Comparison of ENCODE assay signal across 26 cellular contexts in the genomic region with DNA sequence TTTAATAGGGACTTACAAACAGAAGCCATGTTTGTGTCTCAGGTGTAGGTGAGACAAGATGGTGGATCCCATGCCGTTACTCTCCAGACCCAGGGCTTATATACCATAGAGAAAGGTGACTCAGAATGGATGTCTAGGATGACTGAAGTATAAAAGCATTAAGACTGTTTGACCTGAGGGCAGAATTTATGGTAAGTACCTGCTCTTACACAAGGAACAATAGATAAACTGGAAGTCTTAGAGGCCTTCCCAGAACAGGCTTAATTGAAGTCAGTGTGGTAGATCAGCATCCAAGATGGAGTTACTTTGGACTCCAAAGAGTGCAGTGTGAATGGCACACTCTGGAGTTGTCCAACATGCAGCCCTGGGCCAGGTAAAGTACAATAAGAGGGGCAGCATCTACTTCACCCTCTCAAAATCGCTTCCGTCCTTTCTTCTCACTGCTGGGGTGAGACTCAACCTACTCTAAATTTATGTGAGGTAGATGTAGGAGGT.
"Had no signal": no experiment of that assay in that cellular context is flagged by ENCODE, and none has a peak within 500 bp of the region (broad histone marks: within the 10 kb centered on the region; RNA-seq: fewer than 3 reads in every experiment).

No MANE protein-coding gene starts in this region.

- H3K27me3 ChIP-seq: gastrocnemius medialis, testis, transverse colon had no signal

- H3K4me1 Mint-ChIP-seq: activated CD4-positive, alpha-beta memory T cell treated with anti-CD3 and anti-CD28 coated beads, Interleukin-2, amount 10 ng/mL, durations not matched to agents 7 days and 5 days; activated CD4-positive, alpha-beta T cell treated with anti-CD3 and anti-CD28 coated beads, Interleukin-2, amount 10 ng/mL, durations not matched to agents 7 days and 5 days; central memory CD8-positive, alpha-beta T cell; nephron had no signal

- DNase-seq: activated CD4-positive, alpha-beta memory T cell treated with anti-CD3 and anti-CD28 coated beads, Interleukin-2, amount 10 ng/mL, durations not matched to agents 7 days and 5 days; activated CD4-positive, alpha-beta T cell treated with anti-CD3 and anti-CD28 coated beads for 1 hour; activated CD4-positive, alpha-beta T cell treated with anti-CD3 and anti-CD28 coated beads, Interleukin-2, amount 10 ng/mL, durations not matched to agents 7 days and 5 days; activated CD8-positive, alpha-beta memory T cell treated with anti-CD3 and anti-CD28 coated beads, Interleukin-2, amount 50 U/mL, for 48 hours; activated gamma-delta T cell; activated naive CD4-positive, alpha-beta T cell treated with anti-CD3 and anti-CD28 coated beads, Interleukin-2, amount 50 U/mL, for 16 hours; activated T-cell treated with anti-CD3 and anti-CD28 coated beads, Interleukin-2, amount 50 U/mL, for 24 hours; amniotic stem cell; effector CD4-positive, alpha-beta T cell; gastrocnemius medialis; glutamatergic neuron; left ventricle myocardium inferior; mucosa of descending colon; posterior cingulate gyrus; right cardiac atrium; stimulated activated CD4-positive, alpha-beta T cell treated with anti-CD3 and anti-CD28 coated beads, Interleukin-15, amount 100 ng/mL, for 24 hours; stimulated activated CD4-positive, alpha-beta T cell treated with anti-CD3 and anti-CD28 coated beads, Interleukin-2, amount 100 ng/mL, for 24 hours; stimulated activated naive CD4-positive, alpha-beta T cell; T1000; testis; transverse colon had no signal

- H3K9me3 ChIP-seq: gastrocnemius medialis, testis had no signal

- H3K36me3 ChIP-seq: gastrocnemius medialis, left ventricle myocardium inferior, transverse colon had no signal

- H3K9me3 Mint-ChIP-seq: activated CD4-positive, alpha-beta T cell treated with anti-CD3 and anti-CD28 coated beads, Interleukin-2, amount 10 ng/mL, durations not matched to agents 7 days and 5 days; T-helper 1 cell treated with Interleukin-12 subunit alpha and Interleukin-12 subunit beta and Interleukin-4 antibody, amounts not matched to agents 30 μg/mL and 1 μg/mL, for 36 hours had no signal

- ATAC-seq: gastrocnemius medialis, mucosa of descending colon, right cardiac atrium had no signal

- H3K27ac Mint-ChIP-seq: activated CD4-positive, alpha-beta memory T cell treated with anti-CD3 and anti-CD28 coated beads, Interleukin-2, amount 10 ng/mL, durations not matched to agents 7 days and 5 days; activated CD4-positive, alpha-beta T cell treated with anti-CD3 and anti-CD28 coated beads, Interleukin-2, amount 10 ng/mL, durations not matched to agents 7 days and 5 days; activated T-cell treated with anti-CD3 and anti-CD28 coated beads, Interleukin-2, amount 50 U/mL, for 24 hours; dendritic cell treated with granulocyte-macrophage colony-stimulating factor and Interleukin-4, amounts not matched to agents 40 ng/mL and 50 ng/mL, for 4 days; nephron; T-helper 1 cell treated with Interleukin-12 subunit alpha and Interleukin-12 subunit beta and Interleukin-4 antibody, amounts not matched to agents 30 μg/mL and 1 μg/mL, for 36 hours had no signal

- H3K27ac ChIP-seq: gastrocnemius medialis, left ventricle myocardium inferior, testis, transverse colon had no signal

- H3K4me3 ChIP-seq: gastrocnemius medialis, left ventricle myocardium inferior, lung, mucosa of descending colon, testis, transverse colon had no signal

- H3K4me1 ChIP-seq: gastrocnemius medialis, left ventricle myocardium inferior, testis, transverse colon had no signal

- H3K27me3 Mint-ChIP-seq: activated CD4-positive, alpha-beta memory T cell treated with anti-CD3 and anti-CD28 coated beads, Interleukin-2, amount 10 ng/mL, durations not matched to agents 7 days and 5 days; activated CD4-positive, alpha-beta T cell treated with anti-CD3 and anti-CD28 coated beads, Interleukin-2, amount 10 ng/mL, durations not matched to agents 7 days and 5 days; activated T-cell treated with anti-CD3 and anti-CD28 coated beads, Interleukin-2, amount 50 U/mL, for 24 hours; central memory CD8-positive, alpha-beta T cell; dendritic cell treated with granulocyte-macrophage colony-stimulating factor and Interleukin-4, amounts not matched to agents 40 ng/mL and 50 ng/mL, for 4 days had no signal

- H3K4me3 Mint-ChIP-seq: activated CD4-positive, alpha-beta memory T cell treated with anti-CD3 and anti-CD28 coated beads, Interleukin-2, amount 10 ng/mL, durations not matched to agents 7 days and 5 days; activated CD4-positive, alpha-beta T cell treated with anti-CD3 and anti-CD28 coated beads, Interleukin-2, amount 10 ng/mL, durations not matched to agents 7 days and 5 days; activated T-cell treated with anti-CD3 and anti-CD28 coated beads, Interleukin-2, amount 50 U/mL, for 24 hours; central memory CD8-positive, alpha-beta T cell; dendritic cell treated with granulocyte-macrophage colony-stimulating factor and Interleukin-4, amounts not matched to agents 40 ng/mL and 50 ng/mL, for 4 days; nephron; T-helper 1 cell treated with Interleukin-12 subunit alpha and Interleukin-12 subunit beta and Interleukin-4 antibody, amounts not matched to agents 30 μg/mL and 1 μg/mL, for 36 hours had no signal
